ENCODE assay signal across 16 cellular contexts in the genomic region with DNA sequence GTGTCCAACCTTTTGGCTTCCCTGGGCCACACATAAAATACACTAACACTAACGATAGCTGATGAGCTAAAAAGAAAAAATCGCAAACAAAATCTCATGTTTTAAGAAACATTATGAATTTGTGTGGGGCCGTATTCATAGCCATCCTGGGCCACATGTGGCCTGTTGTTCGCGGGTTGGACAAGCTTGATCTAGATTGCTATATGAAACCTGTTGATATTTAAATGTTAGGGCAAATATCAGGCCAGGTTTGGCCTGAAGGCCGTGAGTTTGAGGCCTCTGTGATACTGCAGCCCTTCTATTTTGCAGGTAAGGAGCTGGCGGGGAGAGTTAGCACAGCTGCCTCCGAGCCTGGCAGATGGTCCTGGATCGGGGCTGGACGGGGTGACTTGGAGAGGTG.
"Had no signal": no experiment of that assay in that cellular context is flagged by ENCODE, and none has a peak within 500 bp of the region (broad histone marks: within the 10 kb centered on the region; RNA-seq: fewer than 3 reads in every experiment).

No MANE protein-coding gene starts in this region.

- H3K27ac Mint-ChIP-seq: naive thymus-derived CD8-positive, alpha-beta T cell had no signal

- H3K27me3 ChIP-seq: gastroesophageal sphincter, testis had no signal

- H3K9me3 Mint-ChIP-seq: naive thymus-derived CD8-positive, alpha-beta T cell; stimulated activated naive CD8-positive, alpha-beta T cell treated with anti-CD3 and anti-CD28 coated beads, Interleukin-15, amount 100 ng/mL, for 72 hours had no signal

- DNase-seq: activated CD4-positive, alpha-beta T cell treated with anti-CD3 and anti-CD28 coated beads for 1 hour; activated CD4-positive, alpha-beta T cell treated with anti-CD3 and anti-CD28 coated beads, Interleukin-2, amount 50 U/mL, for 4 hours; activated naive CD4-positive, alpha-beta T cell; activated T-cell treated with anti-CD3 and anti-CD28 coated beads for 4 hours; naive thymus-derived CD8-positive, alpha-beta T cell; stimulated activated naive CD8-positive, alpha-beta T cell treated with anti-CD3 and anti-CD28 coated beads, Interleukin-15, amount 100 ng/mL, for 72 hours; T-helper 1 cell; testis had no signal

- H3K36me3 ChIP-seq: gastroesophageal sphincter, prostate gland had no signal

- H3K4me3 Mint-ChIP-seq: naive thymus-derived CD8-positive, alpha-beta T cell; stimulated activated naive CD8-positive, alpha-beta T cell treated with anti-CD3 and anti-CD28 coated beads, Interleukin-15, amount 100 ng/mL, for 72 hours had no signal

- H3K9me3 ChIP-seq: gastroesophageal sphincter, mucosa of descending colon, prostate gland, testis had no signal

- H3K4me3 ChIP-seq: gastroesophageal sphincter, mucosa of descending colon, prostate gland, testis had no signal

- FAIRE-seq: astrocyte, bronchial epithelial cell, islet of Langerhans had no signal

- H3K27ac ChIP-seq: gastroesophageal sphincter, prostate gland, testis had no signal

- ATAC-seq: gastroesophageal sphincter; left lobe of liver; mucosa of descending colon; naive thymus-derived CD8-positive, alpha-beta T cell; sciatic nerve; stimulated activated naive CD8-positive, alpha-beta T cell treated with anti-CD3 and anti-CD28 coated beads, Interleukin-15, amount 100 ng/mL, for 72 hours had no signal

- H3K36me3 Mint-ChIP-seq: naive thymus-derived CD8-positive, alpha-beta T cell had no signal
